ENCODE assay signal across 1 cellular context in genomic region chr10:89665302-89665701, GRCh38.
TF ChIP-seq lines count a peak whose summit lies in the region.

No MANE protein-coding gene starts in this region.

TF ChIP-seq in K562, 482 proteins besides CTCF, POLR2A, EP300 and RAD21:
- TF ChIP-seq SETDB1 (IDR thresholded peaks at IDR 0.05; ENCODE audit: low read length): no peak
- TF ChIP-seq NONO (IDR thresholded peaks at IDR 0.05; ENCODE audit: low read depth in 2 of 2, low read length in 1 of 2): no peak
- no peak for TF ChIP-seq ZNF445 (CRISPR knock-in tag; IDR thresholded peaks at IDR 0.05; ENCODE audit: low read depth)
- no peak for TF ChIP-seq TBL1XR1 (IDR thresholded peaks at IDR 0.05; ENCODE audit: low read length in 2 of 2)
- TF ChIP-seq, protein P1, sequence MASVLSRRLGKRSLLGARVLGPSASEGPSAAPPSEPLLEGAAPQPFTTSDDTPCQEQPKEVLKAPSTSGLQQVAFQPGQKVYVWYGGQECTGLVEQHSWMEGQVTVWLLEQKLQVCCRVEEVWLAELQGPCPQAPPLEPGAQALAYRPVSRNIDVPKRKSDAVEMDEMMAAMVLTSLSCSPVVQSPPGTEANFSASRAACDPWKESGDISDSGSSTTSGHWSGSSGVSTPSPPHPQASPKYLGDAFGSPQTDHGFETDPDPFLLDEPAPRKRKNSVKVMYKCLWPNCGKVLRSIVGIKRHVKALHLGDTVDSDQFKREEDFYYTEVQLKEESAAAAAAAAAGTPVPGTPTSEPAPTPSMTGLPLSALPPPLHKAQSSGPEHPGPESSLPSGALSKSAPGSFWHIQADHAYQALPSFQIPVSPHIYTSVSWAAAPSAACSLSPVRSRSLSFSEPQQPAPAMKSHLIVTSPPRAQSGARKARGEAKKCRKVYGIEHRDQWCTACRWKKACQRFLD (CRISPR knock-in tag; IDR thresholded peaks at IDR 0.05): no peak
- TF ChIP-seq ERF (CRISPR knock-in tag; IDR thresholded peaks at IDR 0.05): no peak
- no peak for TF ChIP-seq ZHX1 (conservative IDR thresholded peaks at IDR 0.05; ENCODE audit: low read length)
- TF ChIP-seq RBM17 (IDR thresholded peaks at IDR 0.05; ENCODE audit: borderline replicate concordance, low read depth, low read length): no peak
- TF ChIP-seq EGR1 (conservative IDR thresholded peaks at IDR 0.05): no peak
- TF ChIP-seq, protein P2, sequence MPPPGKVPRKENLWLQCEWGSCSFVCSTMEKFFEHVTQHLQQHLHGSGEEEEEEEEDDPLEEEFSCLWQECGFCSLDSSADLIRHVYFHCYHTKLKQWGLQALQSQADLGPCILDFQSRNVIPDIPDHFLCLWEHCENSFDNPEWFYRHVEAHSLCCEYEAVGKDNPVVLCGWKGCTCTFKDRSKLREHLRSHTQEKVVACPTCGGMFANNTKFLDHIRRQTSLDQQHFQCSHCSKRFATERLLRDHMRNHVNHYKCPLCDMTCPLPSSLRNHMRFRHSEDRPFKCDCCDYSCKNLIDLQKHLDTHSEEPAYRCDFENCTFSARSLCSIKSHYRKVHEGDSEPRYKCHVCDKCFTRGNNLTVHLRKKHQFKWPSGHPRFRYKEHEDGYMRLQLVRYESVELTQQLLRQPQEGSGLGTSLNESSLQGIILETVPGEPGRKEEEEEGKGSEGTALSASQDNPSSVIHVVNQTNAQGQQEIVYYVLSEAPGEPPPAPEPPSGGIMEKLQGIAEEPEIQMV (tag; conservative IDR thresholded peaks at IDR 0.05; ENCODE audit: low read depth): no peak
- TF ChIP-seq ZKSCAN1 (IDR thresholded peaks at IDR 0.05; ENCODE audit: low read depth, low read length): no peak
- TF ChIP-seq KDM5B (IDR thresholded peaks at IDR 0.05; ENCODE audit: insufficient replicate concordance, low read depth, low read length): no peak
- TF ChIP-seq CXXC5 (CRISPR knock-in tag; IDR thresholded peaks at IDR 0.05): no peak
- no peak for TF ChIP-seq NFIX (CRISPR knock-in tag; IDR thresholded peaks at IDR 0.05; ENCODE audit: low read depth)
- no peak for TF ChIP-seq ZBTB1 (CRISPR knock-in tag; IDR thresholded peaks at IDR 0.05; ENCODE audit: borderline replicate concordance, low read depth)
- TF ChIP-seq CHD4 (IDR thresholded peaks at IDR 0.05; ENCODE audit: insufficient read depth, insufficient replicate concordance, low read depth, low read length, poor library complexity, severe bottlenecking): no peak
- no peak for TF ChIP-seq ZNF23 (CRISPR knock-in tag; IDR thresholded peaks at IDR 0.05)
- TF ChIP-seq YBX1 (IDR thresholded peaks at IDR 0.05): no peak
